Comparison of ENCODE assay signal across 1 cellular context in the genomic region with DNA sequence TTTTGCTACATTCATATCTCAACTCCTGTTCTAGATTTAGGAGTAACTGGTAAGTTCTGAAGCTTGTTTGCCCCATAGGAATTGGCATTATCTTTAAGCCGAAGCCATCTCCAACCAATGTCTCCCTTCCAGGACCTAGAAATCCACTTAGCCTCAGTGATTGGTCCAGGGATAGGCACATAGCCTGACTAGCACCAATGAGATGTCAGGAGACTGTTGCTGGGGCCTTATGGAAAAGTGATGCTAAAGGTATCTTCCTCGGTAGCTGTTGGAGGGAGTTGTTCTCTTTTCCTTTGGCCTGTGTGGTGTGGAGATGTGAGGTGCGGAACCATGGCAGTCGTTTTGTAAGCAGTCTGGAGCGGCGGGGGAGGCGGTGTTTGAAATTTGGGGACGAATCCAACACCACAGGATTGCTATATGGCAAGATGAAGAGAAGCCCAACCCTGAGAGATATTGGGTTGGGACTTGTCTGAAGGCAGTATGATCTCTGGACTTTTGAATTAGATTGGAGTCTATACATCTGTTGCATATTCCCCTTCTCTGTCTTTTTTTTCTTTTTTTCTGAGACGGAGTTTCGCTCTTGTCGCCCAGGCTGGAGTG.
TF ChIP-seq lines count a peak whose summit lies in the region.

No MANE protein-coding gene starts in this region.

TF ChIP-seq in GM12878, 131 proteins besides CTCF, POLR2A, EP300 and RAD21:
- TF ChIP-seq RFX5 (IDR thresholded peaks at IDR 0.05; ENCODE audit: low read depth, low read length) = peak; percentile 63; the same call in 1 of the 2 replicates
- no peak for TF ChIP-seq BRCA1 (IDR thresholded peaks at IDR 0.05; ENCODE audit: low read depth, low read length)
